18 cellular contexts compared by ENCODE assay signal in the genomic region with DNA sequence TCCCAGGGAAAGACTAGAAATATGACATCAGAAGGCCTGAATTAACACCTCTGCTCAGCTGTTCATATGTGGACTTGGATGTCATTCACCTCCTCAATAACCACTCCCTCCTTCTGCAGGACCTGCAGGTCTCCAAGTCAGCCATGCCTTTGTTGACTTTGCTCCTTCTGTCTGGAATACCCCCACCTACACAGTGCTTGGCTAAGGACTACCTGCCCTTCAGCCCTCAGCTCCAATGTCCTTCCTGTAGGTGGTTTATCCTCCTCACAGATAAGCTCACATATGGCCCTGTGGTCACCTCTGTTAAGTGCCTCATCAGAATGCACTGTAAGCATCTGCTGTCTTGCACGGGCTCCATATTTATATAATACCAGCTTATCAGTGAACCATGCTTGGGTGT. TPM values are rescaled to one million over a fixed set of nuclear protein-coding genes. Genes with fewer than 3 reads are reported as not detected.
"Had no signal": no experiment of that assay in that cellular context is flagged by ENCODE, and none has a peak within 500 bp of the region (broad histone marks: within the 10 kb centered on the region; RNA-seq: fewer than 3 reads in every experiment).

No MANE protein-coding gene starts in this region.

- FAIRE-seq: RCC 7860 had no signal

- H3K9me3 ChIP-seq: SJSA1 had no signal

- H3K4me1 ChIP-seq: SJSA1 had no signal

- H3K36me3 ChIP-seq: SJSA1 had no signal

- DNase-seq: KBM-7, MV-4-11, NCI-H1092, NCI-H1105 treated with DMSO at 0.1 percent for 48 hours, NCI-H1436, NCI-H187 treated with DMSO at 0.1 percent for 48 hours, NCI-H2029 treated with DMSO at 0.1 percent for 48 hours, NCI-H2171 treated with DMSO at 0.1 percent for 48 hours, NCI-H2227 treated with DMSO at 0.1 percent for 48 hours, Right ventricle myocardium superior, RPMI8226, SIG-M5 had no signal

- H3K27me3 ChIP-seq: SJSA1 had no signal

- H3K4me3 ChIP-seq: SJSA1, SK-N-MC had no signal

- H3K27ac ChIP-seq: SJSA1, SK-N-MC had no signal

RNA-seq across cellular contexts. Expression of gene FAT3, which starts 26.3 kb away (rescaled TPM):
- total RNA-seq: HT-29; NCI-H460; T-helper 1 cell treated with Interleukin-12 subunit alpha and Interleukin-12 subunit beta and Interleukin-4 antibody, amounts not matched to agents 30 ng/mL and 1 ng/mL, for 36 hours had no signal
